In the genomic region with DNA sequence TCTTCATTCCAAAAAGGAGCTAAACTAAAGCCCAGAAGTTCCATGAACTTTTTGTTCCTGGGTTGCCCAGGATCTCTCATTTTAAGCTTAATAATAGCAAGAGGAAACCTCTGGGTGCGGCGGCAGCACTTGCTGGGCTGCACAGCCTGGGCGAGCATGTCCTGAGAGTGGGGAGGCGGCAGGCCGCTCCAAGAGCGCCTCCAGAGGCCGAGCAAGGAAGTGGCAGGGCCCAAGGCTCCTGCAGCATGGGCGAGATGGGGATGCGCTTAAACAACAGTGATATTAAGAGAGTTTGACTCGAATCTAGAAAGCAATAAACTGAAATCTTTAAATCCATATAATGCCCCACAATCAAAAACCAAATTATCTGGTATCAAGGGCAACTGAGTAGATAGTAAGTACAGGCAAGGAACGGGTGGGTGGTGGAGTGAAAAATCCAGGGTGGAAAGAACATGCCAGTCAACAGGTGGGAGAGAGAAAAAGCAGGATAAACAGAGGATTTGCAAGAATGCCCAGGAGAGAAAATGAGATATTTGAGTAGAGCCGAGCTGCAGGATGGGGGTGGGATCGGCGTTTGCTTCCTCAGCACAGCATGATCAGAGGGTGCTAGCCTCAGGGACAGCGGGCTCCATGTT, we compare ENCODE assay signal across 1 cellular context.
A peak's percentile ranks its signal among the peaks of the same experiment; 100 is the strongest.
TF ChIP-seq lines count a peak whose summit lies in the region.

No MANE protein-coding gene starts in this region.

TF ChIP-seq in HepG2, 621 proteins besides CTCF, POLR2A, EP300 and RAD21 (continued from another document):
- TF ChIP-seq ISX (CRISPR knock-in tag; conservative IDR thresholded peaks at IDR 0.05) (no peak), ZNF431 (CRISPR knock-in tag; IDR thresholded peaks at IDR 0.05; ENCODE audit: borderline replicate concordance, low read depth) (no peak), ZNF383 (CRISPR knock-in tag; IDR thresholded peaks at IDR 0.05; ENCODE audit: borderline replicate concordance) (no peak), ZNF768 (CRISPR knock-in tag; IDR thresholded peaks at IDR 0.05) (peak; percentile 37; the same call in 1 of the 2 replicates), HNRNPLL (IDR thresholded peaks at IDR 0.05; ENCODE audit: low read depth, low read length, poor library complexity, severe bottlenecking) (peak; percentile 19), XRCC5 (optimal IDR thresholded peaks at IDR 0.05; ENCODE audit: low read length) (peak; percentile 68), STAG1 (CRISPR knock-in tag; IDR thresholded peaks at IDR 0.05) (peak; percentile 56)
